In genomic region chr3:111729087-111729846, GRCh38 we compare ENCODE assay signal across 13 cellular contexts. TPM values are rescaled to one million over a fixed set of nuclear protein-coding genes. Genes with fewer than 3 reads are reported as not detected.
DNase-seq lines count a peak whose midpoint lies in the region; ATAC-seq and TF ChIP-seq lines count a peak whose summit lies in the region.
"Had no signal": no experiment of that assay in that cellular context is flagged by ENCODE, and none has a peak within 500 bp of the region (broad histone marks: within the 10 kb centered on the region; RNA-seq: fewer than 3 reads in every experiment).

No MANE protein-coding gene starts in this region.

- H3K9me3 Mint-ChIP-seq in osteocyte (ENCODE audit: unreplicated experiment): no peaks in the 10 kb centered on the region
- H3K9me3 Mint-ChIP-seq in activated T-helper 2 cell treated with anti-CD3 and anti-CD28 coated beads, Interferon-gamma antibody, Interleukin-2, Interleukin-4, amounts not matched to agents 10 μg/mL and 5 μg/mL and 100 μg/mL, durations not matched to agents 14 hours and 24 hours and 36 hours: no peaks in the 10 kb centered on the region

- intact Hi-C loops in activated T-helper 2 cell treated with anti-CD3 and anti-CD28 coated beads, Interferon-gamma antibody, Interleukin-2, Interleukin-4, amounts not matched to agents 10 μg/mL and 5 μg/mL and 100 μg/mL, durations not matched to agents 14 hours and 24 hours and 36 hours (cut with micrococcal nuclease): no loop called here

- peak overlapping the region; percentile 94 for H3K27ac Mint-ChIP-seq in osteocyte (ENCODE audit: unreplicated experiment)
- H3K27ac Mint-ChIP-seq in activated T-helper 2 cell treated with anti-CD3 and anti-CD28 coated beads, Interferon-gamma antibody, Interleukin-2, Interleukin-4, amounts not matched to agents 10 μg/mL and 5 μg/mL and 100 μg/mL, durations not matched to agents 14 hours and 24 hours and 36 hours: no peak overlapping the region

- H3K36me3 Mint-ChIP-seq in osteocyte (ENCODE audit: unreplicated experiment): no peaks in the 10 kb centered on the region
- peaks cover 8% of the 10 kb centered on the region for H3K36me3 Mint-ChIP-seq in activated T-helper 2 cell treated with anti-CD3 and anti-CD28 coated beads, Interferon-gamma antibody, Interleukin-2, Interleukin-4, amounts not matched to agents 10 μg/mL and 5 μg/mL and 100 μg/mL, durations not matched to agents 14 hours and 24 hours and 36 hours (ENCODE audit: low read depth)

- H3K4me3 ChIP-seq in AG10803 (ENCODE audit: low read length): no peak overlapping the region
- H3K4me3 ChIP-seq in fibroblast of pulmonary artery (replicated peaks; ENCODE audit: low read depth, low read length): no peak overlapping the region
- H3K4me3 ChIP-seq: dorsolateral prefrontal cortex, lung, skin epidermis had no signal

- TF ChIP-seq CTCF in AG10803 (conservative IDR thresholded peaks at IDR 0.05; ENCODE audit: low read length): no peak
- no peak for TF ChIP-seq CTCF in fibroblast of pulmonary artery (IDR thresholded peaks at IDR 0.05; ENCODE audit: low read length, missing control alignments)
- TF ChIP-seq CTCF in osteocyte (IDR thresholded peaks at IDR 0.05): no peak

- ATAC-seq in GM18517 (IDR thresholded peaks at IDR 0.05; ENCODE audit: unreplicated experiment): no peak

- no peaks in the 10 kb centered on the region for H3K27me3 Mint-ChIP-seq in osteocyte (ENCODE audit: unreplicated experiment)
- no peaks in the 10 kb centered on the region for H3K27me3 Mint-ChIP-seq in activated T-helper 2 cell treated with anti-CD3 and anti-CD28 coated beads, Interferon-gamma antibody, Interleukin-2, Interleukin-4, amounts not matched to agents 10 μg/mL and 5 μg/mL and 100 μg/mL, durations not matched to agents 14 hours and 24 hours and 36 hours (ENCODE audit: low read depth)

- peak overlapping the region; percentile 33 for H3K4me3 Mint-ChIP-seq in osteocyte (ENCODE audit: unreplicated experiment)
- no peak overlapping the region for H3K4me3 Mint-ChIP-seq in activated T-helper 2 cell treated with anti-CD3 and anti-CD28 coated beads, Interferon-gamma antibody, Interleukin-2, Interleukin-4, amounts not matched to agents 10 μg/mL and 5 μg/mL and 100 μg/mL, durations not matched to agents 14 hours and 24 hours and 36 hours (ENCODE audit: low read depth)

- DNase-seq in AG10803 (ENCODE audit: low read depth) (peak; percentile 82), SHP77 treated with DMSO at 0.1 percent for 48 hours (lab: John Stamatoyannopoulos, UW) (peak; percentile 47), fibroblast of pulmonary artery (ENCODE audit: low read depth) (peak; percentile 79), osteocyte (ENCODE audit: extremely low spot score, unreplicated experiment) (peak; percentile 95), iPS-NIHi7 (ENCODE audit: extremely low spot score) (no peak), NCI-H748 (lab: John Stamatoyannopoulos, UW; ENCODE audit: unreplicated experiment) (no peak)
- no peak for DNase-seq in activated T-helper 2 cell treated with anti-CD3 and anti-CD28 coated beads, Interferon-gamma antibody, Interleukin-2, Interleukin-4, amounts not matched to agents 10 μg/mL and 5 μg/mL and 100 μg/mL, durations not matched to agents 14 hours and 24 hours and 36 hours (ENCODE audit: low spot score)
- DNase-seq: activated T-cell treated with anti-CD3 and anti-CD28 coated beads, Interleukin-2, amount 50 U/mL, for 1 hour; dorsolateral prefrontal cortex; stimulated activated naive CD4-positive, alpha-beta T cell treated with Interleukin-2 at 50 U/mL for 16 hours had no signal

- peaks cover 60% of the 10 kb centered on the region for H3K4me1 Mint-ChIP-seq in osteocyte (ENCODE audit: unreplicated experiment)
- H3K4me1 Mint-ChIP-seq in activated T-helper 2 cell treated with anti-CD3 and anti-CD28 coated beads, Interferon-gamma antibody, Interleukin-2, Interleukin-4, amounts not matched to agents 10 μg/mL and 5 μg/mL and 100 μg/mL, durations not matched to agents 14 hours and 24 hours and 36 hours (ENCODE audit: low read depth): peaks cover 11% of the 10 kb centered on the region

RNA-seq across cellular contexts. Expression of gene PLCXD2, which starts 54.8 kb away (rescaled TPM):
- total RNA-seq in osteocyte: 0.91 and 1.6 TPM in 2 replicates
- 6.3 and 6.4 TPM in 2 replicates for total RNA-seq in activated T-helper 2 cell treated with anti-CD3 and anti-CD28 coated beads, Interferon-gamma antibody, Interleukin-2, Interleukin-4, amounts not matched to agents 10 μg/mL and 5 μg/mL and 100 μg/mL, durations not matched to agents 14 hours and 24 hours and 36 hours

Comparison
In these comparisons a context has a peak if more than half of its experiments do, and no peak if none do; other contexts are left out.
1. DNase-seq: peak in AG10803 (single experiment), SHP77 treated with DMSO at 0.1 percent for 48 hours (single experiment), fibroblast of pulmonary artery (single experiment) and osteocyte (single experiment); none in iPS-NIHi7 (single experiment), NCI-H748 (single experiment) and activated T-helper 2 cell treated with anti-CD3 and anti-CD28 coated beads, Interferon-gamma antibody, Interleukin-2, Interleukin-4, amounts not matched to agents 10 μg/mL and 5 μg/mL and 100 μg/mL, durations not matched to agents 14 hours and 24 hours and 36 hours (single experiment).